ENCODE assay signal across 17 cellular contexts in genomic region chr12:107436376-107436775, GRCh38.
DNase-seq lines count a peak whose midpoint lies in the region; ATAC-seq and TF ChIP-seq lines count a peak whose summit lies in the region.
"Had no signal": no experiment of that assay in that cellular context is flagged by ENCODE, and none has a peak within 500 bp of the region (broad histone marks: within the 10 kb centered on the region; RNA-seq: fewer than 3 reads in every experiment).

No MANE protein-coding gene starts in this region.

- H3K4me3 Mint-ChIP-seq in GM23338 (no peak overlapping the region), neural crest cell (no peak overlapping the region)
- no peak overlapping the region for H3K4me3 Mint-ChIP-seq in activated T-cell treated with anti-CD3 and anti-CD28 coated beads, Interleukin-2, amount 50 U/mL, for 4 hours
- H3K4me3 Mint-ChIP-seq: IgD-negative memory B cell; T-helper 1 cell treated with Interleukin-12 subunit alpha and Interleukin-12 subunit beta and Interleukin-4 antibody, amounts not matched to agents 30 μg/mL and 1 μg/mL, for 36 hours had no signal

- DNase-seq in GM23338 (ENCODE audit: low spot score) (peak; percentile 81), RWPE2 (ENCODE audit: low spot score) (peak; percentile 87), fibroblast of mammary gland (ENCODE audit: low read depth) (peak; percentile 51), neural crest cell (ENCODE audit: low read depth, low spot score) (no peak), medulla oblongata (ENCODE audit: extremely low spot score) (no peak), NCI-H2029 (lab: John Stamatoyannopoulos, UW) (no peak)
- DNase-seq in activated T-cell treated with anti-CD3 and anti-CD28 coated beads, Interleukin-2, amount 50 U/mL, for 4 hours, result no peak
- DNase-seq: activated CD4-positive, alpha-beta T cell treated with anti-CD3 and anti-CD28 coated beads, Interleukin-2, amount 50 U/mL, for 4 hours; activated gamma-delta T cell; COR-L47; NCI-H187 treated with DMSO at 0.1 percent for 48 hours had no signal

- peaks cover 5% of the 10 kb centered on the region for H3K27me3 Mint-ChIP-seq in GM23338 (ENCODE audit: insufficient read depth, low read depth, poor library complexity)
- H3K27me3 Mint-ChIP-seq in neural crest cell (ENCODE audit: low read depth), result no peaks in the 10 kb centered on the region
- H3K27me3 Mint-ChIP-seq in activated T-cell treated with anti-CD3 and anti-CD28 coated beads, Interleukin-2, amount 50 U/mL, for 4 hours (ENCODE audit: low read depth), result no peaks in the 10 kb centered on the region
- H3K27me3 Mint-ChIP-seq: IgD-negative memory B cell had no signal

- H3K4me1 Mint-ChIP-seq in GM23338 (peaks cover 30% of the 10 kb centered on the region), neural crest cell (no peaks in the 10 kb centered on the region)
- H3K4me1 Mint-ChIP-seq in activated T-cell treated with anti-CD3 and anti-CD28 coated beads, Interleukin-2, amount 50 U/mL, for 4 hours (ENCODE audit: low read depth), result peaks cover 17% of the 10 kb centered on the region

- H3K27me3 ChIP-seq in GM23338 (ENCODE audit: insufficient read depth) (no peaks in the 10 kb centered on the region), RWPE2 (ENCODE audit: insufficient read depth, poor library complexity, severe bottlenecking) (no peaks in the 10 kb centered on the region)
- H3K27me3 ChIP-seq: right atrium auricular region had no signal

- TF ChIP-seq CTCF in GM23338 (conservative IDR thresholded peaks at IDR 0.05; ENCODE audit: low read depth in 2 of 2), result no peak
- TF ChIP-seq CTCF in RWPE2 (IDR thresholded peaks at IDR 0.05; ENCODE audit: poor library complexity, severe bottlenecking), result no peak
- TF ChIP-seq CTCF in fibroblast of mammary gland (conservative IDR thresholded peaks at IDR 0.05; ENCODE audit: control insufficient read depth, insufficient read depth, low read depth, low read length), result no peak
- no peak for TF ChIP-seq CTCF in neural crest cell (conservative IDR thresholded peaks at IDR 0.05)

- no peaks in the 10 kb centered on the region for H3F3A ChIP-seq in GM23338 (replicated peaks; ENCODE audit: low read depth)

- no peaks in the 10 kb centered on the region for H3K79me2 ChIP-seq in GM23338 (replicated peaks; ENCODE audit: insufficient read depth)

- H3K9me3 ChIP-seq in RWPE2 (ENCODE audit: severe bottlenecking), result no peaks in the 10 kb centered on the region
- H3K9me3 ChIP-seq: right atrium auricular region, suprapubic skin had no signal

- H3K36me3 ChIP-seq in GM23338 (ENCODE audit: insufficient read depth), result no peaks in the 10 kb centered on the region
- H3K36me3 ChIP-seq in RWPE2 (ENCODE audit: low read depth), result no peaks in the 10 kb centered on the region
- H3K36me3 ChIP-seq: right atrium auricular region, suprapubic skin had no signal

- ATAC-seq in GM23338, result peak; percentile 19; the same call in 2 of the 3 replicates
- peak; percentile 95 for ATAC-seq in RWPE2 (ENCODE audit: low read depth)
- no peak for ATAC-seq in activated T-cell treated with anti-CD3 and anti-CD28 coated beads, Interleukin-2, amount 50 U/mL, for 4 hours
- no peak for ATAC-seq in GM18870 (IDR thresholded peaks at IDR 0.05; ENCODE audit: unreplicated experiment)

- H3K36me3 Mint-ChIP-seq in GM23338 (ENCODE audit: low read depth), result no peaks in the 10 kb centered on the region; the same call in 2 of the 3 replicates
- no peaks in the 10 kb centered on the region for H3K36me3 Mint-ChIP-seq in neural crest cell (ENCODE audit: low read depth)
- no peaks in the 10 kb centered on the region for H3K36me3 Mint-ChIP-seq in activated T-cell treated with anti-CD3 and anti-CD28 coated beads, Interleukin-2, amount 50 U/mL, for 4 hours (ENCODE audit: insufficient read depth)
- H3K36me3 Mint-ChIP-seq: IgD-negative memory B cell had no signal

- H3K9me3 Mint-ChIP-seq in GM23338 (no peaks in the 10 kb centered on the region), neural crest cell (no peaks in the 10 kb centered on the region)
- no peaks in the 10 kb centered on the region for H3K9me3 Mint-ChIP-seq in activated T-cell treated with anti-CD3 and anti-CD28 coated beads, Interleukin-2, amount 50 U/mL, for 4 hours
- H3K9me3 Mint-ChIP-seq: IgD-negative memory B cell; T-helper 1 cell treated with Interleukin-12 subunit alpha and Interleukin-12 subunit beta and Interleukin-4 antibody, amounts not matched to agents 30 μg/mL and 1 μg/mL, for 36 hours had no signal

- H3K27ac ChIP-seq in GM23338 (ENCODE audit: low read depth) (no peak overlapping the region), RWPE2 (ENCODE audit: poor library complexity, severe bottlenecking) (peak overlapping the region; percentile 69)
- H3K27ac ChIP-seq: coronary artery, right atrium auricular region, suprapubic skin had no signal

- no peaks in the 10 kb centered on the region for H4K20me1 ChIP-seq in GM23338 (replicated peaks; ENCODE audit: insufficient read depth)

- no peak overlapping the region for H3K4me3 ChIP-seq in GM23338
- H3K4me3 ChIP-seq in RWPE2 (ENCODE audit: severe bottlenecking), result no peak overlapping the region
- H3K4me3 ChIP-seq in fibroblast of mammary gland (ENCODE audit: control insufficient read depth, low read depth, low read length), result no peak overlapping the region
- H3K4me3 ChIP-seq: coronary artery, right atrium auricular region, suprapubic skin had no signal

- peaks cover 21% of the 10 kb centered on the region for H3K4me1 ChIP-seq in GM23338 (ENCODE audit: insufficient read depth)
- H3K4me1 ChIP-seq in RWPE2 (ENCODE audit: insufficient read depth, poor library complexity, severe bottlenecking), result peaks cover 24% of the 10 kb centered on the region
- H3K4me1 ChIP-seq: right atrium auricular region, suprapubic skin had no signal

- no peaks in the 10 kb centered on the region for H3K9me2 ChIP-seq in GM23338 (ENCODE audit: insufficient read depth)

- H2AFZ ChIP-seq in GM23338, result no peak overlapping the region

- H3K27ac Mint-ChIP-seq in GM23338, result peak overlapping the region; percentile 71; the same call in 1 of the 2 replicates
- peak overlapping the region; percentile 27 for H3K27ac Mint-ChIP-seq in neural crest cell (ENCODE audit: unreplicated experiment)
- H3K27ac Mint-ChIP-seq: IgD-negative memory B cell; T-helper 1 cell treated with Interleukin-12 subunit alpha and Interleukin-12 subunit beta and Interleukin-4 antibody, amounts not matched to agents 30 μg/mL and 1 μg/mL, for 36 hours had no signal

- H3K4me2 ChIP-seq in GM23338, result no peak overlapping the region

TF ChIP-seq in GM23338, 12 proteins besides CTCF, POLR2A, EP300 and RAD21:
- TF ChIP-seq ZNF114 (CRISPR knock-in tag; IDR thresholded peaks at IDR 0.05) (no peak), JUNB (IDR thresholded peaks at IDR 0.05; ENCODE audit: unreplicated experiment) (no peak), REST (IDR thresholded peaks at IDR 0.05; ENCODE audit: unreplicated experiment) (no peak), POLR2AphosphoS5 (IDR thresholded peaks at IDR 0.05; ENCODE audit: low read depth) (no peak)
TF ChIP-seq in GM23338: peak in this region for 0.

Comparison
In these comparisons a context has a peak if more than half of its experiments do, and no peak if none do; other contexts are left out.
1. ATAC-seq: peak in GM23338 (single experiment) and RWPE2 (single experiment); none in activated T-cell treated with anti-CD3 and anti-CD28 coated beads, Interleukin-2, amount 50 U/mL, for 4 hours (0 of 2) and GM18870 (single experiment).
2. DNase-seq: peak in GM23338 (single experiment), RWPE2 (single experiment) and fibroblast of mammary gland (single experiment); none in neural crest cell (single experiment), activated T-cell treated with anti-CD3 and anti-CD28 coated beads, Interleukin-2, amount 50 U/mL, for 4 hours (single experiment), medulla oblongata (single experiment) and NCI-H2029 (single experiment).